In the genomic region with DNA sequence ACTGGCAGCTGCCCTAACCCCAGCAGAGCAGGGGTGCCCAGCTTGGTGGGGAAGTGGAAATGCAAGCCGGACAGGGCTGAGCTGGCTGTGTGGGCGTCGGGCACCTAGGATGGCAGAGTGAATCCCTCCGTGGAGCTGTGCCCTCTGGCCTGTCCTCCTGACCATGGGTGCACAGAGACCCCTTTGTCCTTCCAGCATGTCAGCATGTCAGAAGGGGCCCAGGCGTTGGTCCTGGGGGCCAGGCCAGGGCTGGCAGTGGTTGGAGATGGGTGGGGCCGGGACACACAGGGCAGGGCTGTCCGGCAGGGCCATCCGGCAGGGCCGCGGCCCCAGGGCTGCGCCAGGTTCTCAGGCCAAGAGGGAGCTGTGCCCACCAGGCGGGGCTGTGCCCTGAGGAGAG, we compare ENCODE assay signal across 2 cellular contexts.
TF ChIP-seq lines count a peak whose summit lies in the region.

No MANE protein-coding gene starts in this region.

TF ChIP-seq in HEK293T, 16 proteins besides CTCF, POLR2A, EP300 and RAD21 (continued from another document):
- TF ChIP-seq, protein P1, sequence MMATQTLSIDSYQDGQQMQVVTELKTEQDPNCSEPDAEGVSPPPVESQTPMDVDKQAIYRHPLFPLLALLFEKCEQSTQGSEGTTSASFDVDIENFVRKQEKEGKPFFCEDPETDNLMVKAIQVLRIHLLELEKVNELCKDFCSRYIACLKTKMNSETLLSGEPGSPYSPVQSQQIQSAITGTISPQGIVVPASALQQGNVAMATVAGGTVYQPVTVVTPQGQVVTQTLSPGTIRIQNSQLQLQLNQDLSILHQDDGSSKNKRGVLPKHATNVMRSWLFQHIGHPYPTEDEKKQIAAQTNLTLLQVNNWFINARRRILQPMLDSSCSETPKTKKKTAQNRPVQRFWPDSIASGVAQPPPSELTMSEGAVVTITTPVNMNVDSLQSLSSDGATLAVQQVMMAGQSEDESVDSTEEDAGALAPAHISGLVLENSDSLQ (IDR thresholded peaks at IDR 0.05), result no peak
- TF ChIP-seq TARDBP (IDR thresholded peaks at IDR 0.05), result no peak
- no peak for TF ChIP-seq ARNT (IDR thresholded peaks at IDR 0.05)
- TF ChIP-seq HDGF (IDR thresholded peaks at IDR 0.05; ENCODE audit: borderline replicate concordance), result no peak

TF ChIP-seq in SK-N-SH treated with all-trans-retinoic acid at 6 μM for 48 hours, 23 proteins besides CTCF, POLR2A, EP300 and RAD21 (continued from another document):
- TF ChIP-seq, protein P2, sequence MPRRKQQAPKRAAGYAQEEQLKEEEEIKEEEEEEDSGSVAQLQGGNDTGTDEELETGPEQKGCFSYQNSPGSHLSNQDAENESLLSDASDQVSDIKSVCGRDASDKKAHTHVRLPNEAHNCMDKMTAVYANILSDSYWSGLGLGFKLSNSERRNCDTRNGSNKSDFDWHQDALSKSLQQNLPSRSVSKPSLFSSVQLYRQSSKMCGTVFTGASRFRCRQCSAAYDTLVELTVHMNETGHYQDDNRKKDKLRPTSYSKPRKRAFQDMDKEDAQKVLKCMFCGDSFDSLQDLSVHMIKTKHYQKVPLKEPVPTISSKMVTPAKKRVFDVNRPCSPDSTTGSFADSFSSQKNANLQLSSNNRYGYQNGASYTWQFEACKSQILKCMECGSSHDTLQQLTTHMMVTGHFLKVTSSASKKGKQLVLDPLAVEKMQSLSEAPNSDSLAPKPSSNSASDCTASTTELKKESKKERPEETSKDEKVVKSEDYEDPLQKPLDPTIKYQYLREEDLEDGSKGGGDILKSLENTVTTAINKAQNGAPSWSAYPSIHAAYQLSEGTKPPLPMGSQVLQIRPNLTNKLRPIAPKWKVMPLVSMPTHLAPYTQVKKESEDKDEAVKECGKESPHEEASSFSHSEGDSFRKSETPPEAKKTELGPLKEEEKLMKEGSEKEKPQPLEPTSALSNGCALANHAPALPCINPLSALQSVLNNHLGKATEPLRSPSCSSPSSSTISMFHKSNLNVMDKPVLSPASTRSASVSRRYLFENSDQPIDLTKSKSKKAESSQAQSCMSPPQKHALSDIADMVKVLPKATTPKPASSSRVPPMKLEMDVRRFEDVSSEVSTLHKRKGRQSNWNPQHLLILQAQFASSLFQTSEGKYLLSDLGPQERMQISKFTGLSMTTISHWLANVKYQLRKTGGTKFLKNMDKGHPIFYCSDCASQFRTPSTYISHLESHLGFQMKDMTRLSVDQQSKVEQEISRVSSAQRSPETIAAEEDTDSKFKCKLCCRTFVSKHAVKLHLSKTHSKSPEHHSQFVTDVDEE (CRISPR knock-in tag; IDR thresholded peaks at IDR 0.05), result no peak
- no peak for TF ChIP-seq ZNF70 (CRISPR knock-in tag; IDR thresholded peaks at IDR 0.05)
- TF ChIP-seq, protein P3, sequence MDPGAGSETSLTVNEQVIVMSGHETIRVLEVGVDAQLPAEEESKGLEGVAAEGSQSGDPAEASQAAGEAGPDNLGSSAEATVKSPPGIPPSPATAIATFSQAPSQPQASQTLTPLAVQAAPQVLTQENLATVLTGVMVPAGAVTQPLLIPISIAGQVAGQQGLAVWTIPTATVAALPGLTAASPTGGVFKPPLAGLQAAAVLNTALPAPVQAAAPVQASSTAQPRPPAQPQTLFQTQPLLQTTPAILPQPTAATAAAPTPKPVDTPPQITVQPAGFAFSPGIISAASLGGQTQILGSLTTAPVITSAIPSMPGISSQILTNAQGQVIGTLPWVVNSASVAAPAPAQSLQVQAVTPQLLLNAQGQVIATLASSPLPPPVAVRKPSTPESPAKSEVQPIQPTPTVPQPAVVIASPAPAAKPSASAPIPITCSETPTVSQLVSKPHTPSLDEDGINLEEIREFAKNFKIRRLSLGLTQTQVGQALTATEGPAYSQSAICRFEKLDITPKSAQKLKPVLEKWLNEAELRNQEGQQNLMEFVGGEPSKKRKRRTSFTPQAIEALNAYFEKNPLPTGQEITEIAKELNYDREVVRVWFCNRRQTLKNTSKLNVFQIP (CRISPR knock-in tag; IDR thresholded peaks at IDR 0.05; ENCODE audit: borderline replicate concordance, low read depth), result no peak
TF ChIP-seq in SK-N-SH treated with all-trans-retinoic acid at 6 μM for 48 hours: peak in this region for 0.
